In genomic region chr12:119593578-119594398, GRCh38 we compare ENCODE assay signal across 12 cellular contexts.
A peak's percentile ranks its signal among the peaks of the same experiment; 100 is the strongest.
DNase-seq lines count a peak whose midpoint lies in the region; ATAC-seq and TF ChIP-seq lines count a peak whose summit lies in the region.
"Had no signal": no experiment of that assay in that cellular context is flagged by ENCODE, and none has a peak within 500 bp of the region (broad histone marks: within the 10 kb centered on the region; RNA-seq: fewer than 3 reads in every experiment).

TMEM233 (plus strand) TSS chr12:119593774; CDS start chr12:119593849, 75 bp downstream.

- no peak for ATAC-seq in GM21717 (IDR thresholded peaks at IDR 0.05; ENCODE audit: unreplicated experiment)

- no peaks in the 10 kb centered on the region for H3K9me3 ChIP-seq in adipocyte (ENCODE audit: control insufficient read depth, low read length)
- H3K9me3 ChIP-seq in iPS-15b (ENCODE audit: control insufficient read depth, insufficient read depth, low read length) = no peaks in the 10 kb centered on the region
- H3K9me3 ChIP-seq: SJSA1 had no signal

- peaks cover 10% of the 10 kb centered on the region for H3K4me1 ChIP-seq in adipocyte (ENCODE audit: control insufficient read depth, insufficient read depth, low read length)
- no peaks in the 10 kb centered on the region for H3K4me1 ChIP-seq in iPS-15b (ENCODE audit: control insufficient read depth, insufficient read depth, low read length)
- H3K4me1 ChIP-seq: SJSA1 had no signal

- H3K9ac ChIP-seq in adipocyte (ENCODE audit: low read length) = no peak within 1 kb of the TSS
- peak within 1 kb of the TSS; percentile 29 for H3K9ac ChIP-seq in iPS-15b (ENCODE audit: low read depth, low read length)

- in situ Hi-C loops in GM13976 (cut with MboI; ENCODE audit: low sequenced_read_pairs, unreplicated experiment) = no loop called here

- TF ChIP-seq CTCF in GM13976 (IDR thresholded peaks at IDR 0.05; ENCODE audit: borderline replicate concordance, control extremely low read depth, extremely low read depth, insufficient read depth, missing control alignments) (no peak), retinal pigment epithelial cell (conservative IDR thresholded peaks at IDR 0.05; ENCODE audit: low read depth, low read length) (no peak)

- H3K4me3 ChIP-seq in adipocyte (ENCODE audit: low read length) (peak within 1 kb of the TSS; percentile 69), iPS-15b (ENCODE audit: low read depth, low read length) (peak within 1 kb of the TSS; percentile 76), retinal pigment epithelial cell (ENCODE audit: low read length) (peak within 1 kb of the TSS; percentile 62)
- H3K4me3 ChIP-seq: SJSA1 had no signal

- H3K36me3 ChIP-seq in adipocyte (ENCODE audit: control insufficient read depth, insufficient read depth, low read length, severe bottlenecking) = no peaks in the 10 kb centered on the region
- H3K36me3 ChIP-seq in iPS-15b (ENCODE audit: control insufficient read depth, insufficient read depth, low read length) = no peaks in the 10 kb centered on the region
- H3K36me3 ChIP-seq: SJSA1 had no signal

- H3K27me3 ChIP-seq in adipocyte (replicated peaks; ENCODE audit: control insufficient read depth, insufficient read depth, low read length) (peaks cover 38% of the 10 kb centered on the region), iPS-15b (ENCODE audit: control insufficient read depth, insufficient read depth, low read length) (peaks cover 90% of the 10 kb centered on the region)

- DNase-seq in GM13976 (ENCODE audit: low spot score) (peak; percentile 27), adipocyte (ENCODE audit: low read depth) (no peak), retinal pigment epithelial cell (ENCODE audit: low read depth) (no peak), COLO668 (lab: John Stamatoyannopoulos, UW; ENCODE audit: unreplicated experiment) (no peak), NAMALWA (ENCODE audit: low spot score) (no peak)
- no peak for DNase-seq in stimulated activated CD4-positive, alpha-beta T cell treated with anti-CD3 and anti-CD28 coated beads, Interleukin-12 subunit alpha, Interleukin-12 subunit beta, amount 100 ng/mL, for 4 hours
- DNase-seq: DMS79; effector CD4-positive, alpha-beta T cell; NCI-H1417 treated with DMSO at 0.1 percent for 48 hours had no signal
